ENCODE assay signal across 1 cellular context in the genomic region with DNA sequence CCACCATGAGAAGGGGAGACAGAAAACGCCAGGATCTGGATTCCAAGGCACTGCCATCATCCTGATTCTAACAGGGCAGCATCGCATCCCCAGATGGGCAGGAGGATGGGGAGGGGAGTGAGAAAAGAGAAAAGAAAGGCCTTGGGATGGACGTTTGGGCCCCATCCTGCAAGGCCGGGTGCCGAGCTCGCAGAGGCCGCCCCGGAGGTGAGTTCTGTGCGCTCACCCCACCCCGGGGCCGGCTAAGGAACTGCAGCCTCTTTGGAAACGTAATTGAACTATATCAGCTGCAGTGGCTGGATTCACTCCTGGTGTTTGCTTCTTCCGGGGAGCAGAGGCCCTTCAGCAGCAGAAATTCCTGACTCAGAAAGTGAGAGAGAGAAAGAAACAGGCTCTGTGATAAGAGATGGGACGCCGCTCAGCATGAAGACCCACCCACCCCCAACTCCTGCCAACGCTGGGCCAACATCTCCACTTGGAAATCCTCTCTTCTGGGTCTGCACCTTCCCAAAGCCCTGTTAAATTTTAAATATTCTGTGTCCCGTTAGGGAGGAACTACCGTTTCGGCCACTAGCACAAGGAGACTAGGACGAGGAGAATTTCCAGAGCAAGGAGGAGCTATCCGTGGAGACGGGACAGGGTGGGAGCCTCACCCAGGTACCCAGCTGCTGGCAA.
TF ChIP-seq lines count a peak whose summit lies in the region.

No MANE protein-coding gene starts in this region.

TF ChIP-seq in HCT116, 20 proteins besides CTCF, POLR2A, EP300 and RAD21 (continued from another document):
- no peak for TF ChIP-seq CEBPB (IDR thresholded peaks at IDR 0.05; ENCODE audit: low read depth)
- TF ChIP-seq, protein P1, sequence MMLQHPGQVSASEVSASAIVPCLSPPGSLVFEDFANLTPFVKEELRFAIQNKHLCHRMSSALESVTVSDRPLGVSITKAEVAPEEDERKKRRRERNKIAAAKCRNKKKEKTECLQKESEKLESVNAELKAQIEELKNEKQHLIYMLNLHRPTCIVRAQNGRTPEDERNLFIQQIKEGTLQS (IDR thresholded peaks at IDR 0.05), result no peak
